ENCODE assay signal across 8 cellular contexts in genomic region chr11:65615229-65615949, GRCh38. TPM values are rescaled to one million over a fixed set of nuclear protein-coding genes. Genes with fewer than 3 reads are reported as not detected.
A peak's percentile ranks its signal among the peaks of the same experiment; 100 is the strongest.
DNase-seq lines count a peak whose midpoint lies in the region; ATAC-seq, FAIRE-seq and TF ChIP-seq lines count a peak whose summit lies in the region.

TSS of gene PCNX3 (plus strand) at chr11:65615776. CDS start at chr11:65616312, 536 bp downstream.

- H3K9me3 ChIP-seq in ascending aorta = no peaks in the 10 kb centered on the region
- H3K9me3 ChIP-seq in right atrium auricular region = no peaks in the 10 kb centered on the region
- H3K9me3 ChIP-seq in psoas muscle = no peaks in the 10 kb centered on the region

- H3K4me1 ChIP-seq in ascending aorta (peaks cover 21 to 35% of the 10 kb centered on the region in 2 donors), right atrium auricular region (peaks cover 0 to 53% of the 10 kb centered on the region in 2 donors), psoas muscle (peaks cover 35% of the 10 kb centered on the region)

- 0% methylated on average over 52 to 55 of the region's 55 CpGs for WGBS in psoas muscle, 3 donors

- intact Hi-C loops in ascending aorta (cut with DNase I) (loop anchor here (1.0 to 10.0 kb wide), 7 partner anchors 37 to 243 kb away; partner anchors contain the start of genes CFL1, KAT5 and SNX32), psoas muscle (cut with DNase I) (loop anchor here in 1 of 2 donors (5.0 kb wide), 1 partner anchor 97 kb away; the partner anchor contains the start of gene KAT5)

- no peaks in the 10 kb centered on the region for H3K9me3 Mint-ChIP-seq in T-helper 2 cell treated with Interferon-gamma antibody and Interleukin-4, amounts not matched to agents 5 μg/mL and 100 μg/mL, for 36 hours

- H3K27ac ChIP-seq in ascending aorta (peak within 1 kb of the TSS; percentile 90 to 95), right atrium auricular region (peak within 1 kb of the TSS; percentile 89 to 91), psoas muscle (peak within 1 kb of the TSS; percentile 89)

- ATAC-seq in GM18502 (IDR thresholded peaks at IDR 0.05; ENCODE audit: poor library complexity, unreplicated experiment) = peak; percentile 77
- peak; percentile 82 for ATAC-seq in HG02970 (IDR thresholded peaks at IDR 0.05; ENCODE audit: low FRiP score, unreplicated experiment)
- ATAC-seq in psoas muscle = peak; percentile 85 to 88 (median 85)

- FAIRE-seq in urothelium cell line (lab: Jason Lieb, UNC) = peak; percentile 94

- H3K36me3 Mint-ChIP-seq in T-helper 2 cell treated with Interferon-gamma antibody and Interleukin-4, amounts not matched to agents 5 μg/mL and 100 μg/mL, for 36 hours (ENCODE audit: low read depth) = peaks cover 31% of the 10 kb centered on the region

- H3K4me3 Mint-ChIP-seq in T-helper 2 cell treated with Interferon-gamma antibody and Interleukin-4, amounts not matched to agents 5 μg/mL and 100 μg/mL, for 36 hours = peak within 1 kb of the TSS; percentile 94

- DNase-seq in NCI-H1930 (lab: John Stamatoyannopoulos, UW) = peak; percentile 100
- DNase-seq in T-helper 2 cell treated with Interferon-gamma antibody and Interleukin-4, amounts not matched to agents 5 μg/mL and 100 μg/mL, for 36 hours (ENCODE audit: low spot score) = peak; percentile 100
- DNase-seq in ascending aorta (ENCODE audit: low spot score in 2 of 2) = peak; percentile 100
- peak; percentile 100 for DNase-seq in right atrium auricular region (ENCODE audit: low spot score)
- peak; percentile 100 for DNase-seq in psoas muscle
- DNase-seq in urothelium cell line (ENCODE audit: low spot score) = peak; percentile 100

- TF ChIP-seq CTCF in ascending aorta (IDR thresholded peaks at IDR 0.05) (no peak), right atrium auricular region (IDR thresholded peaks at IDR 0.05) (no peak), psoas muscle (IDR thresholded peaks at IDR 0.05) (no peak)

- H3K36me3 ChIP-seq in ascending aorta (peaks cover 35 to 38% of the 10 kb centered on the region in 2 donors), right atrium auricular region (peaks cover 32% of the 10 kb centered on the region), psoas muscle (ENCODE audit: insufficient read depth in 1 of 2, low read depth in 1 of 2) (peaks cover 0 to 43% of the 10 kb centered on the region in 2 donors)

- H3K27ac Mint-ChIP-seq in T-helper 2 cell treated with Interferon-gamma antibody and Interleukin-4, amounts not matched to agents 5 μg/mL and 100 μg/mL, for 36 hours = peak within 1 kb of the TSS; percentile 95

- peak within 1 kb of the TSS; percentile 95 to 99 for H3K4me3 ChIP-seq in ascending aorta
- H3K4me3 ChIP-seq in right atrium auricular region = peak within 1 kb of the TSS; percentile 92 to 99
- H3K4me3 ChIP-seq in psoas muscle = peak within 1 kb of the TSS; percentile 97

- peaks cover 3% of the 10 kb centered on the region for H3K27me3 Mint-ChIP-seq in T-helper 2 cell treated with Interferon-gamma antibody and Interleukin-4, amounts not matched to agents 5 μg/mL and 100 μg/mL, for 36 hours (ENCODE audit: low read depth)

- H3K27me3 ChIP-seq in ascending aorta = no peaks in the 10 kb centered on the region
- no peaks in the 10 kb centered on the region for H3K27me3 ChIP-seq in right atrium auricular region
- no peaks in the 10 kb centered on the region for H3K27me3 ChIP-seq in psoas muscle (ENCODE audit: insufficient read depth in 3 of 3, low read length in 2 of 3)

- H3K4me1 Mint-ChIP-seq in T-helper 2 cell treated with Interferon-gamma antibody and Interleukin-4, amounts not matched to agents 5 μg/mL and 100 μg/mL, for 36 hours (ENCODE audit: low read depth) = peaks cover 24% of the 10 kb centered on the region

RNA-seq across cellular contexts. Expression of gene PCNX3, which starts in this region (rescaled TPM):
- total RNA-seq in ascending aorta = 181 TPM
- total RNA-seq in right atrium auricular region = 10 to 100 TPM; 16.1 to 21.8 TPM
- 10 to 100 TPM in 1 of 4 donors, 1 to 10 TPM in 3; 8.9 to 10.8 (median 9.7) TPM for total RNA-seq in psoas muscle
- polyA plus RNA-seq in psoas muscle = 10 to 100 TPM in 2 of 3 donors, 1 to 10 TPM in 1; 6.5 to 15.5 (median 11.4) TPM

Comparison
In these comparisons a context has a peak if more than half of its experiments do, and no peak if none do; other contexts are left out.
1. Peak in every context shown above with its lines: DNase-seq, ATAC-seq, H3K4me3 ChIP-seq and H3K27ac ChIP-seq.